In genomic region chr5:42813533-42813932, GRCh38 we compare ENCODE assay signal across 16 cellular contexts. TPM values are rescaled to one million over a fixed set of nuclear protein-coding genes. Genes with fewer than 3 reads are reported as not detected.
A peak's percentile ranks its signal among the peaks of the same experiment; 100 is the strongest.
DNase-seq lines count a peak whose midpoint lies in the region; ATAC-seq, FAIRE-seq and TF ChIP-seq lines count a peak whose summit lies in the region.
"Had no signal": no experiment of that assay in that cellular context is flagged by ENCODE, and none has a peak within 500 bp of the region (broad histone marks: within the 10 kb centered on the region; RNA-seq: fewer than 3 reads in every experiment).

No MANE protein-coding gene starts in this region.

- H3K36me3 ChIP-seq in Caco-2 (ENCODE audit: control insufficient read depth, insufficient read depth, low read length), result no peaks in the 10 kb centered on the region
- H3K36me3 ChIP-seq in mammary epithelial cell (ENCODE audit: insufficient read depth, low read length), result no peaks in the 10 kb centered on the region
- H3K36me3 ChIP-seq in psoas muscle (ENCODE audit: insufficient read depth in 1 of 2, low read depth in 1 of 2), result no peaks in the 10 kb centered on the region

- WGBS in mammary epithelial cell (ENCODE audit: low coverage, missing lambda C conversion rate), result 17% methylated on average over 15 of the region's 19 CpGs
- WGBS in psoas muscle, 3 donors, result 32 to 55% (median 36%) methylated on average over 19 of the region's 19 CpGs

- dilution Hi-C loops in mammary epithelial cell (cut with HindIII; ENCODE audit: low sequenced_read_pairs), result no loop called here

- DNase-seq in Caco-2 (no peak), mammary epithelial cell (no peak), islet precursor cell (peak; percentile 96), psoas muscle (peak in 1 of 2 donors; percentile 82), RCC 7860 (ENCODE audit: low spot score) (no peak), NCI-H1092 treated with DMSO at 0.1 percent for 48 hours (lab: John Stamatoyannopoulos, UW) (no peak), NCI-H1092 (lab: John Stamatoyannopoulos, UW) (no peak)
- DNase-seq: activated CD8-positive, alpha-beta T cell treated with anti-CD3 and anti-CD28 coated beads for 36 hours; activated naive CD4-positive, alpha-beta T cell treated with Interleukin-2 at 50 U/mL for 16 hours; AML-193; Karpas-422; NCI-H2171; PC-3 had no signal

- H3K4me2 ChIP-seq in mammary epithelial cell (ENCODE audit: insufficient read depth, low read depth, low read length), result no peak overlapping the region

- H3K9ac ChIP-seq in mammary epithelial cell (ENCODE audit: insufficient read depth, low read length), result no peak overlapping the region

- peaks cover 25% of the 10 kb centered on the region for H3K4me1 ChIP-seq in Caco-2
- H3K4me1 ChIP-seq in mammary epithelial cell (ENCODE audit: insufficient read depth, low read length), result no peaks in the 10 kb centered on the region
- peaks cover 20% of the 10 kb centered on the region for H3K4me1 ChIP-seq in psoas muscle

- H3K27me3 Mint-ChIP-seq in Caco-2 (ENCODE audit: insufficient read depth, unreplicated experiment), result no peaks in the 10 kb centered on the region
- H3K27me3 Mint-ChIP-seq: activated CD8-positive, alpha-beta T cell treated with anti-CD3 and anti-CD28 coated beads for 36 hours had no signal

- POLR2A ChIA-PET in Caco-2 (lab: Charles Lee), result no interaction called here

- intact Hi-C loops in Caco-2 (cut with micrococcal nuclease; ENCODE audit: unreplicated experiment), result loop anchor here (5.0 to 10.0 kb wide), 2 partner anchors 46 to 201 kb away; no protein-coding TSS in a partner anchor
- intact Hi-C loops in mammary epithelial cell (cut with micrococcal nuclease), result no loop called here
- intact Hi-C loops in psoas muscle (cut with DNase I), result loop anchor here (5.0 kb wide), 1 partner anchor 74 kb away; no protein-coding TSS in a partner anchor

- in situ Hi-C loops in mammary epithelial cell (cut with MboI; ENCODE audit: low sequenced_read_pairs in 2 of 2), result no loop called here

- no peak overlapping the region for H3K4me3 Mint-ChIP-seq in Caco-2 (ENCODE audit: unreplicated experiment)
- H3K4me3 Mint-ChIP-seq: activated CD8-positive, alpha-beta T cell treated with anti-CD3 and anti-CD28 coated beads for 36 hours had no signal

- H3K9me3 ChIP-seq in Caco-2 (no peaks in the 10 kb centered on the region; the same call in 1 of the 2 replicates), mammary epithelial cell (replicated peaks; ENCODE audit: insufficient read depth, low read length) (no peaks in the 10 kb centered on the region), psoas muscle (no peaks in the 10 kb centered on the region)

- no peak for TF ChIP-seq CTCF in Caco-2 (IDR thresholded peaks at IDR 0.05; ENCODE audit: insufficient read depth in 1 of 2, low read depth in 1 of 2, low read length in 1 of 2, severe bottlenecking in 1 of 2, unreplicated experiment in 1 of 2)
- TF ChIP-seq CTCF in mammary epithelial cell (conservative IDR thresholded peaks at IDR 0.05 in 1 of 2, IDR thresholded peaks at IDR 0.05 in 1 of 2; ENCODE audit: extremely low read depth in 1 of 2, insufficient read depth in 1 of 2, low read depth in 1 of 2, low read length in 2 of 2), result no peak
- TF ChIP-seq CTCF in psoas muscle (IDR thresholded peaks at IDR 0.05), result no peak

- H3K36me3 Mint-ChIP-seq in Caco-2 (ENCODE audit: insufficient read depth, unreplicated experiment), result peaks cover 11% of the 10 kb centered on the region

- peak overlapping the region; percentile 91 for H2AFZ ChIP-seq in mammary epithelial cell (ENCODE audit: low read depth, low read length)

- CTCF ChIA-PET in Caco-2 (lab: Charles Lee) (no interaction called here), mammary epithelial cell (lab: Charles Lee; ENCODE audit: low non-redundant PET) (no interaction called here)

- no peak for FAIRE-seq in RCC 7860 (lab: Jason Lieb, UNC)
- FAIRE-seq: urothelium cell line had no signal

- no peak overlapping the region for H3K27ac ChIP-seq in mammary epithelial cell (ENCODE audit: insufficient read depth, low read depth, low read length)
- H3K27ac ChIP-seq in psoas muscle, result peak overlapping the region; percentile 92

- H3K27me3 ChIP-seq in Caco-2 (replicated peaks; ENCODE audit: control insufficient read depth, insufficient read depth, low read length) (no peaks in the 10 kb centered on the region), mammary epithelial cell (ENCODE audit: insufficient read depth, low read length) (no peaks in the 10 kb centered on the region), psoas muscle (ENCODE audit: insufficient read depth in 3 of 3, low read length in 2 of 3) (no peaks in the 10 kb centered on the region)

- H3K4me3 ChIP-seq in Caco-2 (ENCODE audit: low read depth, low read length) (no peak overlapping the region), mammary epithelial cell (replicated peaks in 1 of 3; ENCODE audit: insufficient read depth in 1 of 3, low read depth in 2 of 3, low read length in 3 of 3) (no peak overlapping the region), psoas muscle (peak overlapping the region; percentile 30)
- H3K4me3 ChIP-seq: skin epidermis had no signal

- H4K20me1 ChIP-seq in mammary epithelial cell (ENCODE audit: insufficient read depth, low read length), result no peaks in the 10 kb centered on the region

- no peaks in the 10 kb centered on the region for H3K79me2 ChIP-seq in mammary epithelial cell (ENCODE audit: insufficient read depth, low read length)

- peak; percentile 39 to 81 (median 62) for ATAC-seq in psoas muscle
- ATAC-seq in GM19324 (IDR thresholded peaks at IDR 0.05; ENCODE audit: low FRiP score, unreplicated experiment), result no peak
- ATAC-seq: activated CD8-positive, alpha-beta T cell treated with anti-CD3 and anti-CD28 coated beads for 36 hours; PC-3 had no signal

- peaks cover 30% of the 10 kb centered on the region for H3K4me1 Mint-ChIP-seq in Caco-2 (ENCODE audit: low read depth, unreplicated experiment)

- peak overlapping the region; percentile 32 for H3K27ac Mint-ChIP-seq in Caco-2 (ENCODE audit: unreplicated experiment)
- H3K27ac Mint-ChIP-seq: activated CD8-positive, alpha-beta T cell treated with anti-CD3 and anti-CD28 coated beads for 36 hours had no signal

- no TSS peak for BruUV-seq in Caco-2 (replicated peaks; lab: Mats Ljungman, UMichigan)
- no TSS peak for BruUV-seq in mammary epithelial cell (replicated peaks; lab: Mats Ljungman, UMichigan)

- no peaks in the 10 kb centered on the region for H3K9me3 Mint-ChIP-seq in Caco-2 (ENCODE audit: unreplicated experiment)
- H3K9me3 Mint-ChIP-seq: activated CD8-positive, alpha-beta T cell treated with anti-CD3 and anti-CD28 coated beads for 36 hours had no signal

RNA-seq across cellular contexts. Expression of gene SELENOP, which starts 1.8 kb away (rescaled TPM):
- 114 and 153 TPM in 2 replicates for total RNA-seq in Caco-2 (2022)
- total RNA-seq in mammary epithelial cell, result 10 to 100 TPM in 1 of 2 donors, 1 to 10 TPM in 1; 6.9 to 29.8 TPM
- polyA plus RNA-seq in mammary epithelial cell, result 0.57 TPM
- polyA minus RNA-seq in mammary epithelial cell, result not detected
- 100 to 1,000 TPM in 2 of 4 donors, 10 to 100 TPM in 2; 88.4 to 155 (median 99.5) TPM for total RNA-seq in psoas muscle
- polyA plus RNA-seq in psoas muscle, result 100 to 1,000 TPM in 1 of 3 donors, 10 to 100 TPM in 2; 34.3 to 152 (median 70.8) TPM
- total RNA-seq: activated CD8-positive, alpha-beta T cell treated with anti-CD3 and anti-CD28 coated beads for 36 hours had no signal

RNA-seq across cellular contexts. Expression of gene CCDC152, which starts 56.9 kb away (rescaled TPM):
- total RNA-seq in Caco-2 (2022) (not detected in 2 replicates), mammary epithelial cell (under 1 TPM in 1 of 2 donors, not detected in 1; 0.33 TPM), psoas muscle (under 1 TPM; 0.34 to 0.88 (median 0.55) TPM)
- polyA plus RNA-seq in mammary epithelial cell (1.0 TPM), psoas muscle (under 1 TPM; 0.21 to 0.60 (median 0.30) TPM)
- 0.10 TPM for polyA minus RNA-seq in mammary epithelial cell
- total RNA-seq: PC-3 had no signal
